In the genomic region with DNA sequence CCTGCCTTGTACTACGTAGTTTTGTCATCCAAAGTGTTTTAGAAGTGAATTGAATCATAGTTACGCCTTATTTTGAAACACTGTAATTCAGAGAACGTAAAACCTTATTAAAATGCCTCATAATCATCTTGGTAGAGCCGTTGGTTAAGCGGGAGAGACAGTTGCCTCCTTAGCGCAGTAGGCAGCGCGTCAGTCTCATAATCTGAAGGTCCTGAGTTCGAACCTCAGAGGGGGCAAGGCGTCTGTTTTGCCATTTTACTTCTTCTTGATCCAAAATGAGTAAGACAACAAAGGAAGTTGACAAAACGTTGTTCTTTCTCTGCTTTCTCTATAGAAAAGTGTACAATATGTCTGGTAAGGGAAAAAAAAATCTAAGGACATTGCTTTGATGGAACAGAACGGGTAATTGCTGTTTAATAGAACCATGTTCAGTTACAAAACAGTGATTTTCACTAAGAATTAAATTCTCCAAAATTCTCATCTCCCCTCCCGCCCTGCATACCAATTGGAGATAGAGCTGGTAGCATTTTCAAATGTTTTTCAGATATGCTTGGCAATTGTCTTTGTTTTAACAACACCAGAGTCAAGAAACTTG, we compare ENCODE assay signal across 8 cellular contexts. TPM values are rescaled to one million over a fixed set of nuclear protein-coding genes. Genes with fewer than 3 reads are reported as not detected.
DNase-seq lines count a peak whose midpoint lies in the region; ATAC-seq, FAIRE-seq and TF ChIP-seq lines count a peak whose summit lies in the region.

No MANE protein-coding gene starts in this region.

- H3K36me3 ChIP-seq in colonic mucosa = no peaks in the 10 kb centered on the region

- H3K27me3 ChIP-seq in colonic mucosa = no peaks in the 10 kb centered on the region

- peak overlapping the region; percentile 83 for H3K27ac ChIP-seq in colonic mucosa

- intact Hi-C loops in colonic mucosa (cut with DNase I) = loop anchor here (5.0 kb wide), 1 partner anchor 47 kb away; no protein-coding TSS in a partner anchor

- TF ChIP-seq CTCF in colonic mucosa (IDR thresholded peaks at IDR 0.05) = no peak

- DNase-seq in GM19239 (ENCODE audit: insufficient read length, low spot score) = no peak
- DNase-seq in NCI-H345 (lab: John Stamatoyannopoulos, UW) = peak; percentile 71
- DNase-seq in activated CD4-positive, alpha-beta T cell treated with anti-CD3 and anti-CD28 coated beads for 24 hours (ENCODE audit: low read depth in 2 of 2) = peak; percentile 61 to 75
- peak; percentile 73 for DNase-seq in colonic mucosa
- peak; percentile 84 for DNase-seq in left kidney (ENCODE audit: low read depth, low spot score)
- peak; percentile 76 to 77 for DNase-seq in stimulated activated CD4-positive, alpha-beta T cell treated with anti-CD3 and anti-CD28 coated beads, Interleukin-2, amount 100 ng/mL, for 24 hours
- no peak for DNase-seq in NCI-H128 (lab: John Stamatoyannopoulos, UW; ENCODE audit: unreplicated experiment)

- H3K4me3 ChIP-seq in colonic mucosa = peak overlapping the region; percentile 48

- ATAC-seq in GM19351 (IDR thresholded peaks at IDR 0.05; ENCODE audit: unreplicated experiment) = no peak

- no peaks in the 10 kb centered on the region for H3K4me1 ChIP-seq in colonic mucosa

- H3K9ac ChIP-seq in colonic mucosa (ENCODE audit: low read depth in 2 of 2, low read length in 2 of 2) = peak overlapping the region; percentile 75 to 80

- H3K9me3 ChIP-seq in colonic mucosa = no peaks in the 10 kb centered on the region

- peak; percentile 83 for FAIRE-seq in GM19239 (lab: Jason Lieb, UNC)

RNA-seq across cellular contexts. Expression of a gene that starts 20.7 kb away (rescaled TPM):
- 10 to 100 TPM; 26.9 to 47.7 TPM for total RNA-seq in colonic mucosa

Comparison
In these comparisons a context has a peak if more than half of its experiments do, and no peak if none do; other contexts are left out.
1. DNase-seq: peak in NCI-H345 (single experiment), activated CD4-positive, alpha-beta T cell treated with anti-CD3 and anti-CD28 coated beads for 24 hours (2 of 2), colonic mucosa (single experiment), left kidney (single experiment) and stimulated activated CD4-positive, alpha-beta T cell treated with anti-CD3 and anti-CD28 coated beads, Interleukin-2, amount 100 ng/mL, for 24 hours (2 of 2); none in GM19239 (single experiment) and NCI-H128 (single experiment).